In genomic region chr1:64655861-64656260, GRCh38 we compare ENCODE assay signal across 5 cellular contexts.
"Had no signal": no experiment of that assay in that cellular context is flagged by ENCODE, and none has a peak within 500 bp of the region (broad histone marks: within the 10 kb centered on the region; RNA-seq: fewer than 3 reads in every experiment).

No MANE protein-coding gene starts in this region.

- H3K27ac ChIP-seq: HL-60 had no signal

- H3K4me3 ChIP-seq: K562 had no signal

- DNase-seq: IMR-90, KBM-7 had no signal

- ATAC-seq: HepG2, K562 had no signal
